Comparison of ENCODE assay signal across 8 cellular contexts in genomic region chr14:50000215-50001145, GRCh38.
DNase-seq lines count a peak whose midpoint lies in the region; ATAC-seq, FAIRE-seq and TF ChIP-seq lines count a peak whose summit lies in the region.

No MANE protein-coding gene starts in this region.

- peak overlapping the region in 1 of 2 donors; percentile 1 for H3K4me3 ChIP-seq in muscle layer of colon (ENCODE audit: low read depth in 1 of 2, low read length in 2 of 2)

- H3K27ac ChIP-seq in muscle layer of colon (ENCODE audit: low read depth, low read length) = peak overlapping the region; percentile 76

- intact Hi-C loops in activated CD8-positive, alpha-beta T cell treated with anti-CD3 and anti-CD28 coated beads for 36 hours (cut with micrococcal nuclease) = loop anchor here (1.0 to 10.0 kb wide), 3 partner anchors 28 to 136 kb away; no protein-coding TSS in a partner anchor

- CTCF ChIA-PET in activated CD8-positive, alpha-beta T cell treated with anti-CD3 and anti-CD28 coated beads for 36 hours (lab: Charles Lee) = interaction anchor here (0.8 to 5.2 kb wide), 20 partner anchors 12 to 148 kb away, joined by 3 to 58 read pairs (median 4); partner anchors contain the start of gene NEMF

- H3K36me3 ChIP-seq in muscle layer of colon (ENCODE audit: insufficient read depth, low read length) = no peaks in the 10 kb centered on the region

- POLR2A ChIA-PET in activated CD8-positive, alpha-beta T cell treated with anti-CD3 and anti-CD28 coated beads for 36 hours (lab: Charles Lee) = interaction anchor here (0.5 to 8.5 kb wide), 46 partner anchors 9 to 415 kb away, joined by 3 to 135 read pairs (median 7); partner anchors contain the start of genes ARF6, KLHDC2, RPS29 and VCPKMT

- DNase-seq in GM12891 (ENCODE audit: insufficient read length, low spot score) (no peak), NCI-H128 (lab: John Stamatoyannopoulos, UW; ENCODE audit: unreplicated experiment) (peak; percentile 4), GM19240 (ENCODE audit: insufficient read length, low spot score) (no peak)
- peak; percentile 91 for DNase-seq in activated CD8-positive, alpha-beta T cell treated with anti-CD3 and anti-CD28 coated beads for 36 hours
- peak; percentile 22 for DNase-seq in effector CD8-positive, alpha-beta T cell (lab: John Stamatoyannopoulos, UW)

- H3K36me3 Mint-ChIP-seq in activated CD8-positive, alpha-beta T cell treated with anti-CD3 and anti-CD28 coated beads for 36 hours (ENCODE audit: low read depth) = peaks cover 6% of the 10 kb centered on the region
- H3K36me3 Mint-ChIP-seq in stimulated activated memory B cell treated with anti-CD40 and anti-IgM and Interleukin-4, amounts not matched to agents 10 μg/mL and 1 μg/mL and 100 μg/mL, for 72 hours = no peaks in the 10 kb centered on the region

- TF ChIP-seq CTCF in activated CD8-positive, alpha-beta T cell treated with anti-CD3 and anti-CD28 coated beads for 36 hours (IDR thresholded peaks at IDR 0.05) = no peak

- H3K4me3 Mint-ChIP-seq in activated CD8-positive, alpha-beta T cell treated with anti-CD3 and anti-CD28 coated beads for 36 hours = peak overlapping the region; percentile 72
- peak overlapping the region; percentile 78 for H3K4me3 Mint-ChIP-seq in stimulated activated memory B cell treated with anti-CD40 and anti-IgM and Interleukin-4, amounts not matched to agents 10 μg/mL and 1 μg/mL and 100 μg/mL, for 72 hours

- no peaks in the 10 kb centered on the region for H3K9me3 ChIP-seq in muscle layer of colon (ENCODE audit: low read length)

- TF ChIP-seq POLR2A in GM12891 (IDR thresholded peaks at IDR 0.05; ENCODE audit: low read depth, low read length) = peak; percentile 54

- H3K4me1 Mint-ChIP-seq in activated CD8-positive, alpha-beta T cell treated with anti-CD3 and anti-CD28 coated beads for 36 hours (ENCODE audit: low read depth) = peaks cover 40% of the 10 kb centered on the region
- peaks cover 80% of the 10 kb centered on the region for H3K4me1 Mint-ChIP-seq in stimulated activated memory B cell treated with anti-CD40 and anti-IgM and Interleukin-4, amounts not matched to agents 10 μg/mL and 1 μg/mL and 100 μg/mL, for 72 hours

- H3K27me3 Mint-ChIP-seq in activated CD8-positive, alpha-beta T cell treated with anti-CD3 and anti-CD28 coated beads for 36 hours = no peaks in the 10 kb centered on the region
- no peaks in the 10 kb centered on the region for H3K27me3 Mint-ChIP-seq in stimulated activated memory B cell treated with anti-CD40 and anti-IgM and Interleukin-4, amounts not matched to agents 10 μg/mL and 1 μg/mL and 100 μg/mL, for 72 hours

- peak overlapping the region; percentile 94 for H3K27ac Mint-ChIP-seq in activated CD8-positive, alpha-beta T cell treated with anti-CD3 and anti-CD28 coated beads for 36 hours
- peak overlapping the region; percentile 97 for H3K27ac Mint-ChIP-seq in stimulated activated memory B cell treated with anti-CD40 and anti-IgM and Interleukin-4, amounts not matched to agents 10 μg/mL and 1 μg/mL and 100 μg/mL, for 72 hours

- peak; percentile 22 for ATAC-seq in activated CD8-positive, alpha-beta T cell treated with anti-CD3 and anti-CD28 coated beads for 36 hours
- ATAC-seq in stimulated activated memory B cell treated with anti-CD40 and anti-IgM and Interleukin-4, amounts not matched to agents 10 μg/mL and 1 μg/mL and 100 μg/mL, for 72 hours = peak; percentile 61
- no peak for ATAC-seq in HG02870 (IDR thresholded peaks at IDR 0.05; ENCODE audit: unreplicated experiment)

- peaks cover 36% of the 10 kb centered on the region for H3K4me1 ChIP-seq in muscle layer of colon (ENCODE audit: insufficient read depth, low read length)

- FAIRE-seq in GM12891 (lab: Jason Lieb, UNC) = peak; percentile 76

- H3K27me3 ChIP-seq in muscle layer of colon (ENCODE audit: control insufficient read depth in 1 of 2, insufficient read depth in 2 of 2, low read length in 2 of 2) = no peaks in the 10 kb centered on the region

- no peaks in the 10 kb centered on the region for H3K9me3 Mint-ChIP-seq in activated CD8-positive, alpha-beta T cell treated with anti-CD3 and anti-CD28 coated beads for 36 hours
- H3K9me3 Mint-ChIP-seq in stimulated activated memory B cell treated with anti-CD40 and anti-IgM and Interleukin-4, amounts not matched to agents 10 μg/mL and 1 μg/mL and 100 μg/mL, for 72 hours = no peaks in the 10 kb centered on the region

- H3K9ac ChIP-seq in muscle layer of colon (ENCODE audit: low read length) = peak overlapping the region; percentile 3

TF ChIP-seq in GM12891, 5 proteins besides CTCF, POLR2A, EP300 and RAD21:
- TF ChIP-seq SPI1 (IDR thresholded peaks at IDR 0.05; ENCODE audit: low read depth, low read length) = no peak
- TF ChIP-seq POU2F2 (IDR thresholded peaks at IDR 0.05; ENCODE audit: low read depth, low read length) = no peak
- TF ChIP-seq POLR2AphosphoS5 (IDR thresholded peaks at IDR 0.05; ENCODE audit: low read depth, low read length) = peak; percentile 67
- no peak for TF ChIP-seq PAX5 (IDR thresholded peaks at IDR 0.05; ENCODE audit: insufficient read depth, low read length, severe bottlenecking)
- TF ChIP-seq TAF1 (IDR thresholded peaks at IDR 0.05; ENCODE audit: low read depth, low read length) = peak; percentile 50; the same call in 1 of the 2 replicates

Comparison
In these comparisons a context has a peak if more than half of its experiments do, and no peak if none do; other contexts are left out.
1. DNase-seq: peak in NCI-H128 (single experiment), activated CD8-positive, alpha-beta T cell treated with anti-CD3 and anti-CD28 coated beads for 36 hours (single experiment) and effector CD8-positive, alpha-beta T cell (single experiment); none in GM12891 (single experiment) and GM19240 (single experiment).